ENCODE assay signal across 9 cellular contexts in the genomic region with DNA sequence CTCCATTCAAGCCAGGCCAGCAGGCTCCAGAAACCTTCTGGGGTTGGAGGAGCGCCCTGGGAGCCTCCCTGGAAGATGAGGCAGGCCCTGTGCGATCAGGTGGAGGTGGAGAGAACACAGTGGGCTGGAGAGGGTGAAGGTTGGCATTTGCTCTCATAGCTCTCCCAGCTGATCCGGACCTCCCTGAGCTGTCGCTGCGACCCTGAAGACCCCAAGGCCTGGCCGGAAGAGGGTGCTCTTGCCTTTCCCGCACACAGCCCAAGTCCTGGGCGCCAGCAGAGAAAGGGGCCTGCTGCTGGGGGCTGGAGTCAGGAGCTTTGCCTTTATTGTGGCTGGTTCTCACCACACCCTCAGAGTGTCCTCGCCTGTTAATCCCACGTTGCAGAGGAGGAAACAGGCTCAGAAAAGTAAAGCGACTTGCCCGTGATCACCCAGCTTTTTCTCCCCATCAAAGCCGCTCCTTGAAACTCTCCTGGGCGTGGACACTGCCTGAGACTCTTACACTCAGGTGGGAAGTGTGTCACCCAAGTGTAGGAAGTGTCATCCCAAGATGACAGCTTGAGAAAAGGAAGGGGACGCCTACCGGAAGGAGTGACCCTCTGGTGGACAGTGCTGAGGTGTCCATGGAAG. TPM values are rescaled to one million over a fixed set of nuclear protein-coding genes. Genes with fewer than 3 reads are reported as not detected.
A peak's percentile ranks its signal among the peaks of the same experiment; 100 is the strongest.
DNase-seq lines count a peak whose midpoint lies in the region; ATAC-seq and TF ChIP-seq lines count a peak whose summit lies in the region.
"Had no signal": no experiment of that assay in that cellular context is flagged by ENCODE, and none has a peak within 500 bp of the region (broad histone marks: within the 10 kb centered on the region; RNA-seq: fewer than 3 reads in every experiment).

No MANE protein-coding gene starts in this region.

- POLR2A ChIA-PET in SK-N-SH (lab: Yijun Ruan, JAX) = interaction anchor here (0.8 to 6.2 kb wide), 16 partner anchors 8 to 150 kb away, joined by 3 to 144 read pairs (median 8); a partner anchor contains a TSS
- POLR2A ChIA-PET in naive thymus-derived CD4-positive, alpha-beta T cell (lab: Charles Lee) = interaction anchor here (0.6 to 2.3 kb wide), 4 partner anchors 9 to 139 kb away, joined by 3 to 9 read pairs (median 5); a partner anchor contains a TSS

- no peak overlapping the region for H2AFZ ChIP-seq in SK-N-SH (ENCODE audit: low read depth)

- H3K27me3 ChIP-seq in SK-N-SH (ENCODE audit: insufficient read depth) (no peaks in the 10 kb centered on the region), gastroesophageal sphincter (peaks cover 16% of the 10 kb centered on the region)
- no peaks in the 10 kb centered on the region for H3K27me3 ChIP-seq in naive thymus-derived CD4-positive, alpha-beta T cell (ENCODE audit: control insufficient read depth in 2 of 2, insufficient read depth in 2 of 2, low read length in 2 of 2)
- H3K27me3 ChIP-seq: neutrophil had no signal

- no peaks in the 10 kb centered on the region for H3K36me3 Mint-ChIP-seq in naive thymus-derived CD4-positive, alpha-beta T cell

- H3K4me1 Mint-ChIP-seq in naive thymus-derived CD4-positive, alpha-beta T cell = peaks cover 6 to 20% (median 14%) of the 10 kb centered on the region in 7 donors

- intact Hi-C loops in sciatic nerve (cut with DNase I) = loop anchor here (5.0 kb wide), 2 partner anchors 48 to 338 kb away; no protein-coding TSS in a partner anchor
- intact Hi-C loops in naive thymus-derived CD4-positive, alpha-beta T cell (cut with micrococcal nuclease) = loop anchor here (5.0 to 10.0 kb wide), 3 partner anchors 193 to 331 kb away; a partner anchor contains a TSS

- peak overlapping the region in 1 of 2 experiments; percentile 99; a peak in 2 of 4 replicates for H3K27ac ChIP-seq in SK-N-SH (ENCODE audit: low read depth in 2 of 2, low read length in 1 of 2)
- H3K27ac ChIP-seq in gastroesophageal sphincter = peak overlapping the region in 1 of 4 donors; percentile 49
- no peak overlapping the region for H3K27ac ChIP-seq in naive thymus-derived CD4-positive, alpha-beta T cell (ENCODE audit: low read depth, low read length)
- H3K27ac ChIP-seq: neutrophil had no signal

- no peaks in the 10 kb centered on the region for H3K9me3 Mint-ChIP-seq in naive thymus-derived CD4-positive, alpha-beta T cell

- H3K4me3 ChIP-seq in SK-N-SH (ENCODE audit: low read depth in 2 of 2, low read length in 1 of 2) (no peak overlapping the region), gastroesophageal sphincter (no peak overlapping the region)
- no peak overlapping the region for H3K4me3 ChIP-seq in naive thymus-derived CD4-positive, alpha-beta T cell (ENCODE audit: low read length)

- no peaks in the 10 kb centered on the region for H3K36me3 ChIP-seq in SK-N-SH (replicated peaks in 1 of 2; ENCODE audit: control insufficient read depth in 1 of 2, insufficient read depth in 2 of 2, low read length in 1 of 2)
- H3K36me3 ChIP-seq in gastroesophageal sphincter = no peaks in the 10 kb centered on the region
- H3K36me3 ChIP-seq in naive thymus-derived CD4-positive, alpha-beta T cell (ENCODE audit: control insufficient read depth in 2 of 3, insufficient read depth in 3 of 3, low read length in 3 of 3) = no peaks in the 10 kb centered on the region
- H3K36me3 ChIP-seq: neutrophil had no signal

- no peaks in the 10 kb centered on the region for H3K9me2 ChIP-seq in SK-N-SH

- peak; percentile 26 for TF ChIP-seq CTCF in GM13976 (IDR thresholded peaks at IDR 0.05; ENCODE audit: borderline replicate concordance, control extremely low read depth, extremely low read depth, insufficient read depth, missing control alignments)
- peak; percentile 61 for TF ChIP-seq CTCF in SK-N-SH (IDR thresholded peaks at IDR 0.05)
- TF ChIP-seq CTCF in gastroesophageal sphincter (IDR thresholded peaks at IDR 0.05) = peak in 3 of 4 experiments; percentile 29 to 64 (median 44)

- ATAC-seq in gastroesophageal sphincter = no peak
- ATAC-seq in sciatic nerve = peak; percentile 74
- no peak for ATAC-seq in GM21723 (IDR thresholded peaks at IDR 0.05; ENCODE audit: unreplicated experiment)
- ATAC-seq in HG02763 (IDR thresholded peaks at IDR 0.05; ENCODE audit: unreplicated experiment) = no peak
- no peak for ATAC-seq in naive thymus-derived CD4-positive, alpha-beta T cell

- DNase-seq in GM13976 (ENCODE audit: low spot score) = peak; percentile 64
- DNase-seq in SK-N-SH = peak; percentile 88
- DNase-seq in sciatic nerve (ENCODE audit: low spot score) = no peak
- no peak for DNase-seq in amniotic stem cell (lab: John Stamatoyannopoulos, UW)
- no peak for DNase-seq in naive thymus-derived CD4-positive, alpha-beta T cell

- H3K4me3 Mint-ChIP-seq in naive thymus-derived CD4-positive, alpha-beta T cell = no peak overlapping the region

- peaks cover 0 to 12% (median 0%) of the 10 kb centered on the region in 5 donors for H3K27me3 Mint-ChIP-seq in naive thymus-derived CD4-positive, alpha-beta T cell

- CTCF ChIA-PET in SK-N-SH (lab: Yijun Ruan, JAX) = interaction anchor here (0.6 to 24.7 kb wide), 56 partner anchors 9 to 332 kb away, joined by 3 to 983 read pairs (median 4); a partner anchor contains a TSS
- CTCF ChIA-PET in naive thymus-derived CD4-positive, alpha-beta T cell (lab: Charles Lee) = interaction anchor here (0.6 to 7.0 kb wide), 8 partner anchors 21 to 1923 kb away, joined by 3 to 70 read pairs (median 4); a partner anchor contains a TSS

- TF ChIP-seq EP300 in SK-N-SH (IDR thresholded peaks at IDR 0.05; ENCODE audit: borderline replicate concordance in 1 of 2, low read depth in 1 of 2, low read length in 1 of 2) (no peak; a peak in 1 of 4 replicates), gastroesophageal sphincter (IDR thresholded peaks at IDR 0.05) (no peak)

- no peaks in the 10 kb centered on the region for H3K79me2 ChIP-seq in SK-N-SH (ENCODE audit: insufficient read depth)

- no peak overlapping the region for H3K9ac ChIP-seq in SK-N-SH

- peaks cover 3% of the 10 kb centered on the region for H3F3A ChIP-seq in SK-N-SH (replicated peaks; ENCODE audit: insufficient read depth)

- H3K27ac Mint-ChIP-seq in naive thymus-derived CD4-positive, alpha-beta T cell = peak overlapping the region in 3 of 9 donors; percentile 14 to 66 (median 32)

- H3K4me1 ChIP-seq in SK-N-SH (ENCODE audit: control insufficient read depth in 1 of 2, insufficient read depth in 2 of 2, low read depth in 1 of 2, low read length in 1 of 2) (peaks cover 20 to 62% of the 10 kb centered on the region in 2 experiments), gastroesophageal sphincter (peaks cover 0 to 36% (median 12%) of the 10 kb centered on the region in 3 donors)
- peaks cover 6 to 22% of the 10 kb centered on the region in 2 donors for H3K4me1 ChIP-seq in naive thymus-derived CD4-positive, alpha-beta T cell (ENCODE audit: control insufficient read depth in 2 of 2, insufficient read depth in 2 of 2, low read length in 2 of 2)

- TF ChIP-seq RAD21 in SK-N-SH (IDR thresholded peaks at IDR 0.05; ENCODE audit: low read length) = peak; percentile 99

- no peak overlapping the region for H3K4me2 ChIP-seq in SK-N-SH

- 72% methylated on average over 15 of the region's 16 CpGs for WGBS in SK-N-SH (ENCODE audit: low lambda C conversion rate)
- WGBS in gastroesophageal sphincter (ENCODE audit: low coverage in 1 of 2), 2 donors = 72% methylated on average over 3 of the region's 16 CpGs; no CpG with 5 or more reads in 1 of the 2 donors

- H4K20me1 ChIP-seq in SK-N-SH (ENCODE audit: insufficient read depth) = no peaks in the 10 kb centered on the region

- no peak for TF ChIP-seq POLR2A in gastroesophageal sphincter (IDR thresholded peaks at IDR 0.05)

- H3K9me3 ChIP-seq in SK-N-SH (no peaks in the 10 kb centered on the region), gastroesophageal sphincter (no peaks in the 10 kb centered on the region)
- no peaks in the 10 kb centered on the region for H3K9me3 ChIP-seq in naive thymus-derived CD4-positive, alpha-beta T cell (ENCODE audit: control insufficient read depth in 2 of 3, low read length in 3 of 3)
- H3K9me3 ChIP-seq: neutrophil had no signal

- in situ Hi-C loops in GM13976 (cut with MboI; ENCODE audit: low sequenced_read_pairs, unreplicated experiment) = loop anchor here (5.0 kb wide), 1 partner anchor 138 kb away; no protein-coding TSS in a partner anchor

RNA-seq across cellular contexts. Expression of a gene that starts 8.6 kb away (rescaled TPM):
- polyA plus RNA-seq in SK-N-SH (2012; rRNA removed) = 3,173 and 3,642 TPM in 2 replicates
- 2,707 and 3,782 TPM in 2 replicates for polyA plus RNA-seq in SK-N-SH (2012; cell fraction: cytosol; rRNA removed)
- 883 and 941 TPM in 2 replicates for polyA plus RNA-seq in SK-N-SH (2012; cell fraction: nucleus; rRNA removed)
- total RNA-seq in gastroesophageal sphincter (1,000 to 10,000 TPM in 3 of 4 donors, 100 to 1,000 TPM in 1; 775 to 1,945 (median 1,298) TPM), sciatic nerve (753 TPM)
- 1,000 to 10,000 TPM; 1,152 to 1,744 (median 1,537) TPM for total RNA-seq in naive thymus-derived CD4-positive, alpha-beta T cell
- polyA plus RNA-seq in naive thymus-derived CD4-positive, alpha-beta T cell = 1,000 to 10,000 TPM; 1,720 to 2,133 TPM

RNA-seq across cellular contexts. Expression of a gene that starts 20.9 kb away (rescaled TPM):
- polyA plus RNA-seq in SK-N-SH (2012; rRNA removed) = 93.0 and 96.2 TPM in 2 replicates
- polyA plus RNA-seq in SK-N-SH (2012; cell fraction: cytosol; rRNA removed) = 44.0 and 62.5 TPM in 2 replicates
- 136 and 173 TPM in 2 replicates for polyA plus RNA-seq in SK-N-SH (2012; cell fraction: nucleus; rRNA removed)
- total RNA-seq in gastroesophageal sphincter (10 to 100 TPM; 10.6 to 21.4 (median 19.5) TPM), sciatic nerve (21.9 TPM)
- total RNA-seq in naive thymus-derived CD4-positive, alpha-beta T cell = 10 to 100 TPM in 4 of 5 experiments, 1 to 10 TPM in 1; 7.8 to 28.3 (median 12.0) TPM
- polyA plus RNA-seq in naive thymus-derived CD4-positive, alpha-beta T cell = 10 to 100 TPM; 12.4 to 13.3 TPM

RNA-seq across cellular contexts. Expression of a gene that starts 29.4 kb away (rescaled TPM):
- polyA plus RNA-seq in SK-N-SH (2012; rRNA removed) = 22.1 and 31.5 TPM in 2 replicates
- 18.6 and 24.8 TPM in 2 replicates for polyA plus RNA-seq in SK-N-SH (2012; cell fraction: cytosol; rRNA removed)
- 13.5 and 18.1 TPM in 2 replicates for polyA plus RNA-seq in SK-N-SH (2012; cell fraction: nucleus; rRNA removed)
- 10 to 100 TPM; 12.6 to 20.2 (median 13.8) TPM for total RNA-seq in gastroesophageal sphincter
- 15.9 TPM for total RNA-seq in sciatic nerve
- 10 to 100 TPM in 4 of 5 experiments, 1 to 10 TPM in 1; 9.9 to 23.7 (median 14.7) TPM for total RNA-seq in naive thymus-derived CD4-positive, alpha-beta T cell
- 10 to 100 TPM; 76.3 to 96.9 TPM for polyA plus RNA-seq in naive thymus-derived CD4-positive, alpha-beta T cell

RNA-seq across cellular contexts. Expression of a gene that starts 30.4 kb away (rescaled TPM):
- 64.1 and 88.3 TPM in 2 replicates for polyA plus RNA-seq in SK-N-SH (2012; rRNA removed)
- 45.6 and 58.3 TPM in 2 replicates for polyA plus RNA-seq in SK-N-SH (2012; cell fraction: cytosol; rRNA removed)
- 45.8 and 64.4 TPM in 2 replicates for polyA plus RNA-seq in SK-N-SH (2012; cell fraction: nucleus; rRNA removed)
- total RNA-seq in gastroesophageal sphincter (10 to 100 TPM; 34.6 to 46.8 (median 45.1) TPM), sciatic nerve (42.3 TPM)
- 10 to 100 TPM; 25.0 to 80.8 (median 54.5) TPM for total RNA-seq in naive thymus-derived CD4-positive, alpha-beta T cell
- 10 to 100 TPM; 88.1 to 91.5 TPM for polyA plus RNA-seq in naive thymus-derived CD4-positive, alpha-beta T cell

RNA-seq across cellular contexts. Expression of a gene that starts 37.0 kb away (rescaled TPM):
- 97.4 and 118 TPM in 2 replicates for polyA plus RNA-seq in SK-N-SH (2012; rRNA removed)
- 43.8 and 61.7 TPM in 2 replicates for polyA plus RNA-seq in SK-N-SH (2012; cell fraction: cytosol; rRNA removed)
- polyA plus RNA-seq in SK-N-SH (2012; cell fraction: nucleus; rRNA removed) = 499 and 538 TPM in 2 replicates
- total RNA-seq in gastroesophageal sphincter (100 to 1,000 TPM in 3 of 4 donors, 10 to 100 TPM in 1; 80.7 to 335 (median 186) TPM), sciatic nerve (145 TPM)
- 10 to 100 TPM; 12.1 to 21.1 (median 15.0) TPM for total RNA-seq in naive thymus-derived CD4-positive, alpha-beta T cell
- 10 to 100 TPM in 1 of 2 donors, 1 to 10 TPM in 1; 8.0 to 10.8 TPM for polyA plus RNA-seq in naive thymus-derived CD4-positive, alpha-beta T cell

Comparison
In these comparisons a context has a peak if more than half of its experiments do, and no peak if none do; other contexts are left out.
1. DNase-seq: peak in GM13976 (single experiment) and SK-N-SH (single experiment); none in sciatic nerve (single experiment), amniotic stem cell (single experiment) and naive thymus-derived CD4-positive, alpha-beta T cell (0 of 9).
2. Peak in every context shown above with its lines, with median percentiles within 50 percentile points of each other: CTCF ChIP-seq.